In genomic region chr4:81722229-81722900, GRCh38 we compare ENCODE assay signal across 15 cellular contexts.
DNase-seq lines count a peak whose midpoint lies in the region; ATAC-seq and TF ChIP-seq lines count a peak whose summit lies in the region.
"Had no signal": no experiment of that assay in that cellular context is flagged by ENCODE, and none has a peak within 500 bp of the region (broad histone marks: within the 10 kb centered on the region; RNA-seq: fewer than 3 reads in every experiment).

No MANE protein-coding gene starts in this region.

- H3K4me2 ChIP-seq in GM23338, result no peak overlapping the region

- no peaks in the 10 kb centered on the region for H3K27me3 ChIP-seq in GM23338 (ENCODE audit: insufficient read depth)
- H3K27me3 ChIP-seq: cardiac muscle cell had no signal

- H3K4me1 Mint-ChIP-seq in GM23338 (peaks cover 3% of the 10 kb centered on the region; the same call in 1 of the 3 replicates), progenitor cell of endocrine pancreas (ENCODE audit: low read depth) (peaks cover 32% of the 10 kb centered on the region)

- H3K79me2 ChIP-seq in GM23338 (replicated peaks; ENCODE audit: insufficient read depth), result no peaks in the 10 kb centered on the region

- in situ Hi-C loops in KBM-7 (cut with MboI; ENCODE audit: low pct_unique_long_range_greater_than_20kb, low sequenced_read_pairs), result no loop called here

- H3K36me3 ChIP-seq in GM23338 (ENCODE audit: insufficient read depth), result no peaks in the 10 kb centered on the region
- H3K36me3 ChIP-seq: cardiac muscle cell had no signal

- ATAC-seq in GM23338 (peak; percentile 57), HG02763 (IDR thresholded peaks at IDR 0.05; ENCODE audit: unreplicated experiment) (no peak)
- ATAC-seq: naive thymus-derived CD4-positive, alpha-beta T cell; stimulated activated naive CD8-positive, alpha-beta T cell treated with anti-CD3 and anti-CD28 coated beads, Interleukin-15, amount 100 ng/mL, for 72 hours had no signal

- H3K27ac Mint-ChIP-seq in GM23338, result no peak overlapping the region
- H3K27ac Mint-ChIP-seq in progenitor cell of endocrine pancreas, result peak overlapping the region; percentile 73
- H3K27ac Mint-ChIP-seq: activated naive CD4-positive, alpha-beta T cell treated with anti-CD3 and anti-CD28 coated beads for 36 hours had no signal

- H3K27me3 Mint-ChIP-seq in GM23338 (ENCODE audit: insufficient read depth, low read depth, poor library complexity) (peaks cover 1% of the 10 kb centered on the region), progenitor cell of endocrine pancreas (no peaks in the 10 kb centered on the region)
- H3K27me3 Mint-ChIP-seq: stimulated activated naive CD8-positive, alpha-beta T cell treated with anti-CD3 and anti-CD28 coated beads, Interleukin-15, amount 100 ng/mL, for 72 hours had no signal

- H3K4me3 Mint-ChIP-seq in GM23338 (no peak overlapping the region), progenitor cell of endocrine pancreas (ENCODE audit: low read depth) (peak overlapping the region; percentile 53)
- H3K4me3 Mint-ChIP-seq: activated naive CD4-positive, alpha-beta T cell treated with anti-CD3 and anti-CD28 coated beads for 36 hours; H9; naive thymus-derived CD4-positive, alpha-beta T cell; stimulated activated naive CD8-positive, alpha-beta T cell treated with anti-CD3 and anti-CD28 coated beads, Interleukin-15, amount 100 ng/mL, for 72 hours had no signal

- H3K9me2 ChIP-seq in GM23338 (ENCODE audit: insufficient read depth), result no peaks in the 10 kb centered on the region

- no peak overlapping the region for H3K4me3 ChIP-seq in GM23338
- H3K4me3 ChIP-seq: cardiac muscle cell, SK-N-MC had no signal

- TF ChIP-seq CTCF in GM23338 (conservative IDR thresholded peaks at IDR 0.05; ENCODE audit: low read depth in 2 of 2), result no peak
- TF ChIP-seq CTCF in progenitor cell of endocrine pancreas (IDR thresholded peaks at IDR 0.05; ENCODE audit: unreplicated experiment), result no peak

- H3K27ac ChIP-seq in GM23338 (ENCODE audit: low read depth), result no peak overlapping the region
- H3K27ac ChIP-seq: cardiac muscle cell, SK-N-MC had no signal

- no peaks in the 10 kb centered on the region for H3F3A ChIP-seq in GM23338 (replicated peaks; ENCODE audit: low read depth)

- H3K4me1 ChIP-seq in GM23338 (ENCODE audit: insufficient read depth), result no peaks in the 10 kb centered on the region

- no peaks in the 10 kb centered on the region for H4K20me1 ChIP-seq in GM23338 (replicated peaks; ENCODE audit: insufficient read depth)

- H3K9me3 Mint-ChIP-seq in GM23338 (no peaks in the 10 kb centered on the region), progenitor cell of endocrine pancreas (ENCODE audit: low read depth) (peaks cover 14% of the 10 kb centered on the region)
- H3K9me3 Mint-ChIP-seq: activated naive CD4-positive, alpha-beta T cell treated with anti-CD3 and anti-CD28 coated beads for 36 hours; H9; naive thymus-derived CD4-positive, alpha-beta T cell; stimulated activated naive CD8-positive, alpha-beta T cell treated with anti-CD3 and anti-CD28 coated beads, Interleukin-15, amount 100 ng/mL, for 72 hours had no signal

- H3K36me3 Mint-ChIP-seq in GM23338 (ENCODE audit: low read depth) (no peaks in the 10 kb centered on the region), progenitor cell of endocrine pancreas (ENCODE audit: insufficient read depth) (peaks cover 3% of the 10 kb centered on the region)
- H3K36me3 Mint-ChIP-seq: naive thymus-derived CD4-positive, alpha-beta T cell had no signal

- DNase-seq in GM23338 (ENCODE audit: low spot score), result no peak
- peak; percentile 83 for DNase-seq in NCI-H2171 (lab: John Stamatoyannopoulos, UW)
- peak; percentile 85 for DNase-seq in cerebellum (ENCODE audit: low spot score)
- no peak for DNase-seq in progenitor cell of endocrine pancreas (ENCODE audit: low spot score, unreplicated experiment)
- no peak for DNase-seq in T-helper 2 cell
- no peak for DNase-seq in KBM-7
- DNase-seq in activated naive CD4-positive, alpha-beta T cell (lab: John Stamatoyannopoulos, UW), result no peak
- DNase-seq: activated naive CD4-positive, alpha-beta T cell treated with anti-CD3 and anti-CD28 coated beads for 36 hours; H9; head of caudate nucleus; naive thymus-derived CD4-positive, alpha-beta T cell; stimulated activated naive CD8-positive, alpha-beta T cell treated with anti-CD3 and anti-CD28 coated beads, Interleukin-15, amount 100 ng/mL, for 72 hours had no signal

- H2AFZ ChIP-seq in GM23338, result peak overlapping the region; percentile 72; the same call in 1 of the 2 replicates

TF ChIP-seq in GM23338, 12 proteins besides CTCF, POLR2A, EP300 and RAD21 (continues in another document):
- TF ChIP-seq CREB1 (CRISPR knock-in tag; IDR thresholded peaks at IDR 0.05; ENCODE audit: low read depth), result no peak
- no peak for TF ChIP-seq POLR2AphosphoS5 (IDR thresholded peaks at IDR 0.05; ENCODE audit: low read depth)
- no peak for TF ChIP-seq STAT1 (IDR thresholded peaks at IDR 0.05; ENCODE audit: unreplicated experiment)
- TF ChIP-seq ZNF462 (CRISPR knock-in tag; IDR thresholded peaks at IDR 0.05), result no peak
- TF ChIP-seq NANOG (IDR thresholded peaks at IDR 0.05; ENCODE audit: borderline replicate concordance), result no peak

Comparison
In these comparisons a context has a peak if more than half of its experiments do, and no peak if none do; other contexts are left out.
1. DNase-seq: peak in NCI-H2171 (single experiment) and cerebellum (single experiment); none in GM23338 (single experiment), progenitor cell of endocrine pancreas (single experiment), T-helper 2 cell (0 of 5), KBM-7 (single experiment) and activated naive CD4-positive, alpha-beta T cell (0 of 4).